Comparison of ENCODE assay signal across 8 cellular contexts in genomic region chr11:94493443-94494199, GRCh38. TPM values are rescaled to one million over a fixed set of nuclear protein-coding genes. Genes with fewer than 3 reads are reported as not detected.
DNase-seq lines count a peak whose midpoint lies in the region; ATAC-seq and TF ChIP-seq lines count a peak whose summit lies in the region.

ANKRD49 (plus strand) TSS chr11:94493984; CDS start chr11:94496694, 2,710 bp downstream.
MRE11 (minus strand) TSS chr11:94493844; CDS start chr11:94492801, 1,043 bp downstream.

- H3K4me1 Mint-ChIP-seq in activated naive CD4-positive, alpha-beta T cell treated with anti-CD3 and anti-CD28 coated beads, Interleukin-2, amount 50 U/mL, for 24 hours: peaks cover 49% of the 10 kb centered on the region

- peaks cover 17% of the 10 kb centered on the region for H3K36me3 Mint-ChIP-seq in activated naive CD4-positive, alpha-beta T cell treated with anti-CD3 and anti-CD28 coated beads, Interleukin-2, amount 50 U/mL, for 24 hours

- H3K4me3 Mint-ChIP-seq in activated naive CD4-positive, alpha-beta T cell treated with anti-CD3 and anti-CD28 coated beads, Interleukin-2, amount 50 U/mL, for 24 hours: peak within 1 kb of the TSS; percentile 92

- DNase-seq in GM04504 (ENCODE audit: low read depth) (peak; percentile 96), NCI-H1092 (lab: John Stamatoyannopoulos, UW) (peak; percentile 98), glomerular endothelial cell (ENCODE audit: extremely low read depth, low read depth, low spot score) (peak; percentile 86), occipital lobe (lab: John Stamatoyannopoulos, UW) (peak; percentile 98)

- H3K27me3 Mint-ChIP-seq in activated naive CD4-positive, alpha-beta T cell treated with anti-CD3 and anti-CD28 coated beads, Interleukin-2, amount 50 U/mL, for 24 hours: no peaks in the 10 kb centered on the region

- peak; percentile 100 for ATAC-seq in HG02588 (IDR thresholded peaks at IDR 0.05; ENCODE audit: unreplicated experiment)
- ATAC-seq in SK-N-SH treated with all-trans-retinoic acid at 6 μM for 48 hours: peak; percentile 100

- no peaks in the 10 kb centered on the region for H3K9me3 Mint-ChIP-seq in activated naive CD4-positive, alpha-beta T cell treated with anti-CD3 and anti-CD28 coated beads, Interleukin-2, amount 50 U/mL, for 24 hours

- H3K27ac ChIP-seq in temporal lobe (ENCODE audit: low read depth, low read length): no peak within 1 kb of the TSS

- H3K27ac Mint-ChIP-seq in activated naive CD4-positive, alpha-beta T cell treated with anti-CD3 and anti-CD28 coated beads, Interleukin-2, amount 50 U/mL, for 24 hours: peak within 1 kb of the TSS; percentile 95

TF ChIP-seq in SK-N-SH treated with all-trans-retinoic acid at 6 μM for 48 hours, 23 proteins besides CTCF, POLR2A, EP300 and RAD21:
- peak; percentile 41; the same call in 1 of the 2 replicates for TF ChIP-seq TSHZ2 (CRISPR knock-in tag; IDR thresholded peaks at IDR 0.05)
- TF ChIP-seq CREB5 (CRISPR knock-in tag; IDR thresholded peaks at IDR 0.05; ENCODE audit: low read depth): no peak

RNA-seq across cellular contexts. Expression of gene ANKRD49, which starts in this region (rescaled TPM):
- 4.3 and 6.0 TPM in 2 replicates for total RNA-seq in glomerular endothelial cell
- 21.8 TPM for total RNA-seq in occipital lobe
- 18.9 TPM for total RNA-seq in temporal lobe

RNA-seq across cellular contexts. Expression of gene MRE11, which starts in this region (rescaled TPM):
- 9.5 and 10.8 TPM in 2 replicates for total RNA-seq in glomerular endothelial cell
- total RNA-seq in occipital lobe: 17.6 TPM
- total RNA-seq in temporal lobe: 13.3 TPM
